1 cellular context compared by ENCODE assay signal in genomic region chr4:153497091-153497531, GRCh38.
TF ChIP-seq lines count a peak whose summit lies in the region.

No MANE protein-coding gene starts in this region.

TF ChIP-seq in WTC11, 78 proteins besides CTCF, POLR2A, EP300 and RAD21 (continued from another document):
- TF ChIP-seq HMGXB4 (CRISPR knock-in tag; IDR thresholded peaks at IDR 0.05) (no peak), MXD4 (CRISPR knock-in tag; IDR thresholded peaks at IDR 0.05; ENCODE audit: borderline replicate concordance) (no peak), ZNF512 (CRISPR knock-in tag; IDR thresholded peaks at IDR 0.05; ENCODE audit: borderline replicate concordance) (no peak), ZNF423 (CRISPR knock-in tag; IDR thresholded peaks at IDR 0.05) (no peak)
- TF ChIP-seq, protein P1, sequence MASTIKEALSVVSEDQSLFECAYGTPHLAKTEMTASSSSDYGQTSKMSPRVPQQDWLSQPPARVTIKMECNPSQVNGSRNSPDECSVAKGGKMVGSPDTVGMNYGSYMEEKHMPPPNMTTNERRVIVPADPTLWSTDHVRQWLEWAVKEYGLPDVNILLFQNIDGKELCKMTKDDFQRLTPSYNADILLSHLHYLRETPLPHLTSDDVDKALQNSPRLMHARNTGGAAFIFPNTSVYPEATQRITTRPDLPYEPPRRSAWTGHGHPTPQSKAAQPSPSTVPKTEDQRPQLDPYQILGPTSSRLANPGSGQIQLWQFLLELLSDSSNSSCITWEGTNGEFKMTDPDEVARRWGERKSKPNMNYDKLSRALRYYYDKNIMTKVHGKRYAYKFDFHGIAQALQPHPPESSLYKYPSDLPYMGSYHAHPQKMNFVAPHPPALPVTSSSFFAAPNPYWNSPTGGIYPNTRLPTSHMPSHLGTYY (CRISPR knock-in tag; IDR thresholded peaks at IDR 0.05): no peak
